ENCODE assay signal across 1 cellular context in genomic region chr3:15744176-15744575, GRCh38.
TF ChIP-seq lines count a peak whose summit lies in the region.

No MANE protein-coding gene starts in this region.

TF ChIP-seq in GM23338, 12 proteins besides CTCF, POLR2A, EP300 and RAD21 (continued from another document):
- no peak for TF ChIP-seq REST (IDR thresholded peaks at IDR 0.05; ENCODE audit: unreplicated experiment)
